Comparison of ENCODE assay signal across 14 cellular contexts in the genomic region with DNA sequence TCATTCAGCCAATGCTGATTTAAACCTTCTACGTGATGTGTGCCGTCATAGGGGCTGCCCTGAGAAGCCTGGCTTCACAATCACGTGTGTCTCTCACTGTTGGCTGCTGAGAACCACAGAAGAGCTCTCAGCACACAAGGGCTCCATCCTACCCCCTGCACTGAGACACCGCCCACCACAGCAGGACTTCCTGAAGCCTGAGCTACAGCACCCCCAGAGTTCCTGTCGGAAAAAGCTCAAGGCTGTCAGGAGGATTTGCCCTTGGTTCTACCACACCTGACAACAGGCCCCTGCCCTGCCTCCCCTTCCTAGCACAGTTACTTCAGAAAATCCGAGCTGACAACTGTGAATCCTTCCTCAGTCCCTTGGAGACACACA.
DNase-seq lines count a peak whose midpoint lies in the region; ATAC-seq, FAIRE-seq and TF ChIP-seq lines count a peak whose summit lies in the region.
"Had no signal": no experiment of that assay in that cellular context is flagged by ENCODE, and none has a peak within 500 bp of the region (broad histone marks: within the 10 kb centered on the region; RNA-seq: fewer than 3 reads in every experiment).

No MANE protein-coding gene starts in this region.

- 81% methylated on average over 6 of the region's 6 CpGs for WGBS in right cardiac atrium
- WGBS in spleen, 5 donors: 27 to 63% (median 51%) methylated on average over 6 of the region's 6 CpGs
- WGBS in small intestine, 3 donors: 77 to 90% (median 83%) methylated on average over 6 of the region's 6 CpGs

- peaks cover 5% of the 10 kb centered on the region for H3K4me1 ChIP-seq in right cardiac atrium (ENCODE audit: control insufficient read depth, insufficient read depth, low read length)
- peaks cover 26 to 68% (median 50%) of the 10 kb centered on the region in 6 donors for H3K4me1 ChIP-seq in spleen
- no peaks in the 10 kb centered on the region for H3K4me1 ChIP-seq in small intestine (ENCODE audit: control insufficient read depth in 2 of 2, insufficient read depth in 1 of 2, low read depth in 1 of 2, low read length in 1 of 2)

- H3K27ac Mint-ChIP-seq in activated naive CD4-positive, alpha-beta T cell treated with anti-CD3 and anti-CD28 coated beads, Interleukin-2, amount 10 ng/mL, durations not matched to agents 7 days and 5 days: no peak overlapping the region

- TF ChIP-seq CTCF in spleen (IDR thresholded peaks at IDR 0.05 in 8 of 11, conservative IDR thresholded peaks at IDR 0.05 in 3 of 11): no peak

- H3K36me3 Mint-ChIP-seq in activated naive CD4-positive, alpha-beta T cell treated with anti-CD3 and anti-CD28 coated beads, Interleukin-2, amount 10 ng/mL, durations not matched to agents 7 days and 5 days: peaks cover 6% of the 10 kb centered on the region

- no peaks in the 10 kb centered on the region for H3K27me3 ChIP-seq in right cardiac atrium (ENCODE audit: control insufficient read depth, insufficient read depth)
- H3K27me3 ChIP-seq in spleen (replicated peaks in 1 of 7): no peaks in the 10 kb centered on the region
- no peaks in the 10 kb centered on the region for H3K27me3 ChIP-seq in small intestine (ENCODE audit: control insufficient read depth in 2 of 2, insufficient read depth in 2 of 2, low read length in 2 of 2)
- H3K27me3 ChIP-seq: vagina had no signal

- H3K4me3 ChIP-seq in right cardiac atrium (ENCODE audit: low read length) (no peak overlapping the region), spleen (no peak overlapping the region), small intestine (ENCODE audit: low read depth in 1 of 2, low read length in 2 of 2) (no peak overlapping the region)
- H3K4me3 ChIP-seq: vagina had no signal

- H3K9me3 ChIP-seq in right cardiac atrium (ENCODE audit: control insufficient read depth, low read length) (no peaks in the 10 kb centered on the region), spleen (no peaks in the 10 kb centered on the region), small intestine (ENCODE audit: control insufficient read depth, low read depth) (no peaks in the 10 kb centered on the region)
- H3K9me3 ChIP-seq: vagina had no signal

- CTCF ChIA-PET in activated naive CD4-positive, alpha-beta T cell treated with anti-CD3 and anti-CD28 coated beads, Interleukin-2, amount 10 ng/mL, durations not matched to agents 7 days and 5 days (lab: Charles Lee): no interaction called here

- peaks cover 59% of the 10 kb centered on the region for H3K4me1 Mint-ChIP-seq in activated naive CD4-positive, alpha-beta T cell treated with anti-CD3 and anti-CD28 coated beads, Interleukin-2, amount 10 ng/mL, durations not matched to agents 7 days and 5 days

- H3K36me3 ChIP-seq in spleen (peaks cover 0 to 29% (median 0%) of the 10 kb centered on the region in 6 donors), small intestine (ENCODE audit: control insufficient read depth in 2 of 2, insufficient read depth in 2 of 2, low read length in 2 of 2) (no peaks in the 10 kb centered on the region)
- H3K36me3 ChIP-seq: vagina had no signal

- no peaks in the 10 kb centered on the region for H3K9me3 Mint-ChIP-seq in activated naive CD4-positive, alpha-beta T cell treated with anti-CD3 and anti-CD28 coated beads, Interleukin-2, amount 10 ng/mL, durations not matched to agents 7 days and 5 days

- intact Hi-C loops in right cardiac atrium (cut with DNase I): no loop called here
- intact Hi-C loops in spleen (cut with DNase I; ENCODE audit: low total_unique reads): no loop called here

- ATAC-seq in right cardiac atrium (no peak), GM18867 (IDR thresholded peaks at IDR 0.05; ENCODE audit: unreplicated experiment) (no peak)

- no peak for FAIRE-seq in small intestine (lab: Jason Lieb, UNC)

- DNase-seq in activated naive CD4-positive, alpha-beta T cell treated with anti-CD3 and anti-CD28 coated beads, Interleukin-2, amount 10 ng/mL, durations not matched to agents 7 days and 5 days: peak; percentile 27
- no peak for DNase-seq in activated naive CD4-positive, alpha-beta T cell (lab: John Stamatoyannopoulos, UW)
- peak; percentile 80 for DNase-seq in NCI-H345 treated with DMSO at 0.1 percent for 48 hours (lab: John Stamatoyannopoulos, UW; ENCODE audit: unreplicated experiment)
- peak in 2 of 3 donors; percentile 10 to 13 for DNase-seq in right cardiac atrium
- peak; percentile 79 for DNase-seq in spleen
- DNase-seq in NAMALWA (ENCODE audit: low spot score): no peak
- no peak for DNase-seq in small intestine
- DNase-seq: activated T-cell treated with anti-CD3 and anti-CD28 coated beads for 4 hours; effector CD8-positive, alpha-beta T cell; NCI-H82; SHP77 treated with DMSO at 0.1 percent for 48 hours; stimulated activated CD4-positive, alpha-beta T cell treated with anti-CD3 and anti-CD28 coated beads, Interleukin-2, amount 100 ng/mL, for 24 hours had no signal

- no peaks in the 10 kb centered on the region for H3K27me3 Mint-ChIP-seq in activated naive CD4-positive, alpha-beta T cell treated with anti-CD3 and anti-CD28 coated beads, Interleukin-2, amount 10 ng/mL, durations not matched to agents 7 days and 5 days

- no peak for TF ChIP-seq POLR2A in spleen (IDR thresholded peaks at IDR 0.05)

- H3K27ac ChIP-seq in right cardiac atrium (ENCODE audit: low read length): no peak overlapping the region
- H3K27ac ChIP-seq in spleen: peak overlapping the region in 5 of 8 donors; percentile 53 to 74 (median 70)
- no peak overlapping the region for H3K27ac ChIP-seq in small intestine (ENCODE audit: low read depth in 1 of 2, low read length in 1 of 2)
- H3K27ac ChIP-seq: vagina had no signal

- no peak overlapping the region for H3K4me3 Mint-ChIP-seq in activated naive CD4-positive, alpha-beta T cell treated with anti-CD3 and anti-CD28 coated beads, Interleukin-2, amount 10 ng/mL, durations not matched to agents 7 days and 5 days

Comparison
In these comparisons a context has a peak if more than half of its experiments do, and no peak if none do; other contexts are left out.
1. DNase-seq: peak in activated naive CD4-positive, alpha-beta T cell treated with anti-CD3 and anti-CD28 coated beads, Interleukin-2, amount 10 ng/mL, durations not matched to agents 7 days and 5 days (single experiment), NCI-H345 treated with DMSO at 0.1 percent for 48 hours (single experiment), right cardiac atrium (2 of 3) and spleen (single experiment); none in activated naive CD4-positive, alpha-beta T cell (0 of 4), NAMALWA (single experiment) and small intestine (single experiment).
2. H3K27ac ChIP-seq: peak in spleen (5 of 8); none in right cardiac atrium (single experiment) and small intestine (0 of 2).